Comparison of ENCODE assay signal across 26 cellular contexts in the genomic region with DNA sequence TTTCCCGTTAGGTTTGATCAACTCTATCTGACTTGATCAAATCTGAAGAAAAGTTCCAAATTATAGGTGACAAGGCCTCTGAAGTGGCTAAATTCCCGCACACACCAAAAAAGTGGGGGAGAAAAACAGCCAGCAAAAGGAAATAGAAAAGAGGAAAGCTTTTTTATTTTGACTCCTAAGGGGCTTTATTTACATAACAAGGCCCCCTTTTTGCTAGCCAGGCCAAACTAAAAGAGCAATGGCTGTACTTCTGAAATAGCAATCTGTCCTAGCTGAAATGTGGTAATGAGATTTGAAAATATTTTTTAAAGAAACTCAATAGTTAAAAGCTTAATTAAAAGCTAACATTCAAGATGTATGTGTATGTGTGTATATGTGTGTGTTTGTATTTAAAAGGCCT.
"Had no signal": no experiment of that assay in that cellular context is flagged by ENCODE, and none has a peak within 500 bp of the region (broad histone marks: within the 10 kb centered on the region; RNA-seq: fewer than 3 reads in every experiment).

No MANE protein-coding gene starts in this region.

- H3K27ac ChIP-seq: colonic mucosa, left lung, ovary, psoas muscle, skin epidermis, spleen, testis, tibial nerve, upper lobe of left lung had no signal

- H3K4me3 Mint-ChIP-seq: mesothelial cell of epicardium; naive B cell; natural killer cell treated with Interleukin-12 subunit alpha and Interleukin-12 subunit beta and Interleukin-15 and Interleukin-18, amount 100 ng/mL, for 72 hours; neural crest cell; stimulated activated memory B cell treated with anti-CD40 and anti-IgM and Interleukin-4, amounts not matched to agents 10 μg/mL and 1 μg/mL and 100 μg/mL, for 72 hours had no signal

- H3K4me1 Mint-ChIP-seq: mesothelial cell of epicardium; naive B cell; stimulated activated memory B cell treated with anti-CD40 and anti-IgM and Interleukin-4, amounts not matched to agents 10 μg/mL and 1 μg/mL and 100 μg/mL, for 72 hours had no signal

- H3K27ac Mint-ChIP-seq: mesothelial cell of epicardium; naive B cell; natural killer cell treated with Interleukin-12 subunit alpha and Interleukin-12 subunit beta and Interleukin-15 and Interleukin-18, amount 100 ng/mL, for 72 hours; stimulated activated memory B cell treated with anti-CD40 and anti-IgM and Interleukin-4, amounts not matched to agents 10 μg/mL and 1 μg/mL and 100 μg/mL, for 72 hours had no signal

- H3K9me3 ChIP-seq: colonic mucosa, mucosa of descending colon, ovary, psoas muscle, testis, tibial nerve, upper lobe of left lung had no signal

- H3K36me3 ChIP-seq: colonic mucosa, left lung, ovary, spleen, tibial nerve, upper lobe of left lung had no signal

- DNase-seq: colonic mucosa; dermis blood vessel endothelial cell; effector memory CD4-positive, alpha-beta T cell; hypothalamus; left cardiac atrium; left lung; mesenchymal stem cell; mucosa of descending colon; naive B cell; nucleus accumbens; ovary; posterior cingulate gyrus; psoas muscle; right cardiac atrium; spleen; stimulated activated CD4-positive, alpha-beta T cell treated with anti-CD3 and anti-CD28 coated beads, Interleukin-4, amount 100 ng/mL, for 4 hours; stimulated activated naive CD8-positive, alpha-beta T cell treated with anti-CD3 and anti-CD28 coated beads, Interleukin-15, Interleukin-2, amounts not matched to agents 100 U/mL and 50 U/mL, for 24 hours; substantia nigra; testis; upper lobe of left lung had no signal

- H3K27me3 Mint-ChIP-seq: stimulated activated memory B cell treated with anti-CD40 and anti-IgM and Interleukin-4, amounts not matched to agents 10 μg/mL and 1 μg/mL and 100 μg/mL, for 72 hours had no signal

- H3K4me3 ChIP-seq: colonic mucosa, left lung, mucosa of descending colon, ovary, psoas muscle, skin epidermis, spleen, testis, tibial nerve, upper lobe of left lung had no signal

- H3K4me1 ChIP-seq: colonic mucosa, left lung, psoas muscle, spleen, testis, tibial nerve, upper lobe of left lung had no signal

- H3K36me3 Mint-ChIP-seq: mesothelial cell of epicardium; naive B cell; natural killer cell treated with Interleukin-12 subunit alpha and Interleukin-12 subunit beta and Interleukin-15 and Interleukin-18, amount 100 ng/mL, for 72 hours; stimulated activated memory B cell treated with anti-CD40 and anti-IgM and Interleukin-4, amounts not matched to agents 10 μg/mL and 1 μg/mL and 100 μg/mL, for 72 hours had no signal

- H3K27me3 ChIP-seq: colonic mucosa, left lung, ovary, testis, tibial nerve, upper lobe of left lung had no signal
